Comparison of ENCODE assay signal across 8 cellular contexts in genomic region chr13:24995225-24995804, GRCh38.
A peak's percentile ranks its signal among the peaks of the same experiment; 100 is the strongest.
DNase-seq lines count a peak whose midpoint lies in the region; ATAC-seq and TF ChIP-seq lines count a peak whose summit lies in the region.

No MANE protein-coding gene starts in this region.

- H3K9me3 ChIP-seq in lower lobe of right lung, result no peaks in the 10 kb centered on the region

- ATAC-seq in HG02981 (IDR thresholded peaks at IDR 0.05; ENCODE audit: unreplicated experiment) (peak; percentile 45), lower lobe of right lung (peak; percentile 84 to 90), HG03095 (IDR thresholded peaks at IDR 0.05; ENCODE audit: unreplicated experiment) (no peak)

- no peaks in the 10 kb centered on the region for H3K36me3 ChIP-seq in lower lobe of right lung

- H3K27ac ChIP-seq in lower lobe of right lung, result no peak overlapping the region

- peak; percentile 60 for DNase-seq in GM04504 (ENCODE audit: low read depth)
- DNase-seq in NCI-H510A (lab: John Stamatoyannopoulos, UW), result peak; percentile 26
- peak; percentile 95 for DNase-seq in dedifferentiated amniotic fluid mesenchymal stem cell (ENCODE audit: extremely low spot score)
- DNase-seq in lower lobe of right lung, result no peak
- DNase-seq in stimulated activated CD8-positive, alpha-beta memory T cell treated with anti-CD3 and anti-CD28 coated beads, Interleukin-7, amount 100 ng/mL, for 4 hours (ENCODE audit: low read depth in 2 of 2), result peak; percentile 13 to 37

- TF ChIP-seq CTCF in WI38 (IDR thresholded peaks at IDR 0.05; ENCODE audit: low read depth, low read length), result peak; percentile 77
- peak; percentile 76 for TF ChIP-seq CTCF in lower lobe of right lung (IDR thresholded peaks at IDR 0.05)

- intact Hi-C loops in lower lobe of right lung (cut with DNase I), result no loop called here

- no peaks in the 10 kb centered on the region for H3K4me1 ChIP-seq in lower lobe of right lung

- no peak overlapping the region for H3K4me3 ChIP-seq in WI38 (ENCODE audit: low read depth, low read length)
- H3K4me3 ChIP-seq in lower lobe of right lung, result no peak overlapping the region

- peaks cover 6% of the 10 kb centered on the region for H3K27me3 ChIP-seq in lower lobe of right lung (ENCODE audit: low read depth)
